21 cellular contexts compared by ENCODE assay signal in genomic region chr17:28839221-28839620, GRCh38. TPM values are rescaled to one million over a fixed set of nuclear protein-coding genes. Genes with fewer than 3 reads are reported as not detected.
DNase-seq lines count a peak whose midpoint lies in the region; ATAC-seq and TF ChIP-seq lines count a peak whose summit lies in the region.
"Had no signal": no experiment of that assay in that cellular context is flagged by ENCODE, and none has a peak within 500 bp of the region (broad histone marks: within the 10 kb centered on the region; RNA-seq: fewer than 3 reads in every experiment).

No MANE protein-coding gene starts in this region.

- DNase-seq in activated naive CD8-positive, alpha-beta T cell treated with anti-CD3 and anti-CD28 coated beads, Interleukin-2, amount 50 U/mL, for 24 hours: no peak
- DNase-seq in fibroblast of pulmonary artery (ENCODE audit: low read depth): peak; percentile 15
- DNase-seq in foreskin fibroblast: no peak
- DNase-seq in NCI-H2196 (lab: John Stamatoyannopoulos, UW; ENCODE audit: unreplicated experiment): no peak
- DNase-seq in effector memory CD8-positive, alpha-beta T cell: no peak
- DNase-seq in transverse colon: no peak
- DNase-seq: activated naive CD4-positive, alpha-beta T cell; CD8-positive, alpha-beta T cell; DMS79 treated with DMSO at 0.1 percent for 48 hours; erythroblast; MM.1S; natural killer cell; NCI-H1694 had no signal

- H3K36me3 Mint-ChIP-seq in activated naive CD8-positive, alpha-beta T cell: no peaks in the 10 kb centered on the region
- H3K36me3 Mint-ChIP-seq in activated naive CD8-positive, alpha-beta T cell treated with anti-CD3 and anti-CD28 coated beads, Interleukin-2, amount 50 U/mL, for 24 hours (ENCODE audit: low read depth): peaks cover 4% of the 10 kb centered on the region
- peaks cover 20% of the 10 kb centered on the region for H3K36me3 Mint-ChIP-seq in activated T-helper 17 cell treated with anti-CD3 and anti-CD28 coated beads, Interleukin-2, amount 50 U/mL, for 72 hours (ENCODE audit: low read depth)
- H3K36me3 Mint-ChIP-seq in effector memory CD8-positive, alpha-beta T cell (ENCODE audit: insufficient read depth): peaks cover 7% of the 10 kb centered on the region
- H3K36me3 Mint-ChIP-seq: natural killer cell had no signal

- H3K27ac Mint-ChIP-seq in activated naive CD8-positive, alpha-beta T cell: peak overlapping the region; percentile 76
- H3K27ac Mint-ChIP-seq in activated naive CD8-positive, alpha-beta T cell treated with anti-CD3 and anti-CD28 coated beads, Interleukin-2, amount 50 U/mL, for 24 hours: no peak overlapping the region
- H3K27ac Mint-ChIP-seq in activated T-helper 17 cell treated with anti-CD3 and anti-CD28 coated beads, Interleukin-2, amount 50 U/mL, for 72 hours: no peak overlapping the region
- no peak overlapping the region for H3K27ac Mint-ChIP-seq in effector memory CD8-positive, alpha-beta T cell
- H3K27ac Mint-ChIP-seq: memory B cell, natural killer cell had no signal

- H3K9me3 ChIP-seq in transverse colon: no peaks in the 10 kb centered on the region
- H3K9me3 ChIP-seq: uterus had no signal

- TF ChIP-seq POLR2A in transverse colon (IDR thresholded peaks at IDR 0.05): no peak

- no peak for ATAC-seq in activated naive CD8-positive, alpha-beta T cell treated with anti-CD3 and anti-CD28 coated beads, Interleukin-2, amount 50 U/mL, for 24 hours
- ATAC-seq in activated T-helper 17 cell treated with anti-CD3 and anti-CD28 coated beads, Interleukin-2, amount 50 U/mL, for 72 hours (replicated peaks): no peak
- ATAC-seq in effector memory CD8-positive, alpha-beta T cell (replicated peaks): no peak
- ATAC-seq: CD8-positive, alpha-beta T cell; natural killer cell; Panc1; SK-N-SH treated with all-trans-retinoic acid at 6 μM for 48 hours had no signal

- no peaks in the 10 kb centered on the region for H3K27me3 ChIP-seq in transverse colon
- H3K27me3 ChIP-seq: uterus had no signal

- TF ChIP-seq EP300 in transverse colon (IDR thresholded peaks at IDR 0.05; ENCODE audit: low read depth): no peak

- H3K27me3 Mint-ChIP-seq in activated naive CD8-positive, alpha-beta T cell: no peaks in the 10 kb centered on the region
- no peaks in the 10 kb centered on the region for H3K27me3 Mint-ChIP-seq in activated naive CD8-positive, alpha-beta T cell treated with anti-CD3 and anti-CD28 coated beads, Interleukin-2, amount 50 U/mL, for 24 hours
- H3K27me3 Mint-ChIP-seq in activated T-helper 17 cell treated with anti-CD3 and anti-CD28 coated beads, Interleukin-2, amount 50 U/mL, for 72 hours: no peaks in the 10 kb centered on the region
- no peaks in the 10 kb centered on the region for H3K27me3 Mint-ChIP-seq in effector memory CD8-positive, alpha-beta T cell
- H3K27me3 Mint-ChIP-seq: memory B cell, progenitor cell of endocrine pancreas had no signal

- WGBS in transverse colon (ENCODE audit: low coverage in 1 of 2), 2 donors: 71 to 85% methylated on average over 2 of the region's 2 CpGs

- no peak overlapping the region for H3K4me3 Mint-ChIP-seq in activated naive CD8-positive, alpha-beta T cell
- H3K4me3 Mint-ChIP-seq in activated naive CD8-positive, alpha-beta T cell treated with anti-CD3 and anti-CD28 coated beads, Interleukin-2, amount 50 U/mL, for 24 hours: no peak overlapping the region
- H3K4me3 Mint-ChIP-seq in activated T-helper 17 cell treated with anti-CD3 and anti-CD28 coated beads, Interleukin-2, amount 50 U/mL, for 72 hours: peak overlapping the region; percentile 53
- no peak overlapping the region for H3K4me3 Mint-ChIP-seq in effector memory CD8-positive, alpha-beta T cell
- H3K4me3 Mint-ChIP-seq: memory B cell, natural killer cell had no signal

- H3K27ac ChIP-seq in transverse colon: no peak overlapping the region
- H3K27ac ChIP-seq: coronary artery, uterus had no signal

- peaks cover 26% of the 10 kb centered on the region for H3K4me1 Mint-ChIP-seq in activated naive CD8-positive, alpha-beta T cell (ENCODE audit: low read depth)
- H3K4me1 Mint-ChIP-seq in activated naive CD8-positive, alpha-beta T cell treated with anti-CD3 and anti-CD28 coated beads, Interleukin-2, amount 50 U/mL, for 24 hours: peaks cover 38% of the 10 kb centered on the region
- peaks cover 19% of the 10 kb centered on the region for H3K4me1 Mint-ChIP-seq in activated T-helper 17 cell treated with anti-CD3 and anti-CD28 coated beads, Interleukin-2, amount 50 U/mL, for 72 hours
- H3K4me1 Mint-ChIP-seq in effector memory CD8-positive, alpha-beta T cell (ENCODE audit: low read depth in 2 of 2): peaks cover 20 to 23% of the 10 kb centered on the region in 2 donors

- TF ChIP-seq CTCF in fibroblast of pulmonary artery (IDR thresholded peaks at IDR 0.05; ENCODE audit: low read length, missing control alignments): no peak
- TF ChIP-seq CTCF in foreskin fibroblast (IDR thresholded peaks at IDR 0.05; ENCODE audit: low read depth, low read length): no peak
- TF ChIP-seq CTCF in transverse colon (IDR thresholded peaks at IDR 0.05): no peak

- H3K36me3 ChIP-seq in transverse colon: no peaks in the 10 kb centered on the region
- H3K36me3 ChIP-seq: uterus had no signal

- in situ Hi-C loops in transverse colon (cut with MboI; ENCODE audit: low pct_ligation_motif_present in 1 of 4, low pct_unique_long_range_greater_than_20kb in 1 of 4, low sequenced_read_pairs in 3 of 4): no loop called here

- H3K9me3 Mint-ChIP-seq in activated naive CD8-positive, alpha-beta T cell (ENCODE audit: low read depth): no peaks in the 10 kb centered on the region
- no peaks in the 10 kb centered on the region for H3K9me3 Mint-ChIP-seq in activated naive CD8-positive, alpha-beta T cell treated with anti-CD3 and anti-CD28 coated beads, Interleukin-2, amount 50 U/mL, for 24 hours
- H3K9me3 Mint-ChIP-seq in activated T-helper 17 cell treated with anti-CD3 and anti-CD28 coated beads, Interleukin-2, amount 50 U/mL, for 72 hours: no peaks in the 10 kb centered on the region
- no peaks in the 10 kb centered on the region for H3K9me3 Mint-ChIP-seq in effector memory CD8-positive, alpha-beta T cell
- H3K9me3 Mint-ChIP-seq: CD8-positive, alpha-beta T cell; memory B cell; natural killer cell had no signal

- no peak overlapping the region for H3K4me3 ChIP-seq in fibroblast of pulmonary artery (replicated peaks; ENCODE audit: low read depth, low read length)
- no peak overlapping the region for H3K4me3 ChIP-seq in foreskin fibroblast (ENCODE audit: low read depth in 1 of 2, low read length in 2 of 2)
- H3K4me3 ChIP-seq in transverse colon: no peak overlapping the region
- H3K4me3 ChIP-seq: coronary artery, uterus had no signal

- intact Hi-C loops in transverse colon (cut with DNase I; ENCODE audit: low total_unique reads): no loop called here

- H3K4me1 ChIP-seq in transverse colon: peaks cover 7 to 31% (median 19%) of the 10 kb centered on the region in 4 donors

RNA-seq across cellular contexts. Expression of gene FAM222B, which starts 3.4 kb away (rescaled TPM):
- total RNA-seq in activated T-helper 17 cell treated with anti-CD3 and anti-CD28 coated beads, Interleukin-2, amount 50 U/mL, for 72 hours: 10 to 100 TPM; 18.7 to 25.1 TPM
- total RNA-seq in transverse colon: 10 to 100 TPM; 23.2 to 41.0 (median 32.9) TPM

RNA-seq across cellular contexts. Expression of gene ERAL1, which starts 15.6 kb away (rescaled TPM):
- 10 to 100 TPM; 38.2 to 60.2 TPM for total RNA-seq in activated T-helper 17 cell treated with anti-CD3 and anti-CD28 coated beads, Interleukin-2, amount 50 U/mL, for 72 hours
- 10 to 100 TPM; 28.1 to 74.4 (median 47.3) TPM for total RNA-seq in transverse colon

RNA-seq across cellular contexts. Expression of gene FLOT2, which starts 58.3 kb away (rescaled TPM):
- total RNA-seq in activated T-helper 17 cell treated with anti-CD3 and anti-CD28 coated beads, Interleukin-2, amount 50 U/mL, for 72 hours: 100 to 1,000 TPM in 1 of 2 donors, 10 to 100 TPM in 1; 85.8 to 113 TPM
- 10 to 100 TPM; 35.8 to 95.8 (median 46.5) TPM for total RNA-seq in transverse colon
